ENCODE assay signal across 13 cellular contexts in genomic region chr17:19002191-19002590, GRCh38. TPM values are rescaled to one million over a fixed set of nuclear protein-coding genes. Genes with fewer than 3 reads are reported as not detected.
A peak's percentile ranks its signal among the peaks of the same experiment; 100 is the strongest.
DNase-seq lines count a peak whose midpoint lies in the region; ATAC-seq, FAIRE-seq and TF ChIP-seq lines count a peak whose summit lies in the region.
"Had no signal": no experiment of that assay in that cellular context is flagged by ENCODE, and none has a peak within 500 bp of the region (broad histone marks: within the 10 kb centered on the region; RNA-seq: fewer than 3 reads in every experiment).

No MANE protein-coding gene starts in this region.

- no peak overlapping the region for H2AK5ac ChIP-seq in mesendoderm (ENCODE audit: low read length)

- intact Hi-C loops in ascending aorta (cut with DNase I): loop anchor here (5.0 kb wide), 1 partner anchor 145 kb away; the partner anchor contains the start of gene PRPSAP2

- H3K79me2 ChIP-seq in GM23248 (ENCODE audit: insufficient read depth) (peaks cover 68% of the 10 kb centered on the region), mesendoderm (ENCODE audit: control insufficient read depth, insufficient read depth, low read length) (peaks cover 45% of the 10 kb centered on the region)

- DNase-seq in AG10803 (ENCODE audit: low read depth) (no peak), GM23248 (peak; percentile 49), ascending aorta (ENCODE audit: low spot score in 2 of 2) (no peak), mesendoderm (no peak), middle frontal gyrus (ENCODE audit: extremely low spot score, low spot score) (no peak), D721Med (ENCODE audit: insufficient read length, low spot score) (no peak), NCI-H1048 (lab: John Stamatoyannopoulos, UW) (no peak)
- DNase-seq: NCI-H345; stimulated activated CD4-positive, alpha-beta T cell treated with anti-CD3 and anti-CD28 coated beads, Interleukin-1b, Interleukin-23, amount 100 ng/mL, for 48 hours; transverse colon had no signal

- no peak overlapping the region for H2BK15ac ChIP-seq in mesendoderm (replicated peaks; ENCODE audit: low read depth)

- no peaks in the 10 kb centered on the region for H3K36me3 ChIP-seq in GM23248 (ENCODE audit: low read depth)
- H3K36me3 ChIP-seq in ascending aorta: no peaks in the 10 kb centered on the region
- H3K36me3 ChIP-seq in mesendoderm (ENCODE audit: control insufficient read depth, insufficient read depth, low read length): peaks cover 1% of the 10 kb centered on the region
- H3K36me3 ChIP-seq: transverse colon had no signal

- FAIRE-seq in D721Med (lab: Jason Lieb, UNC): no peak

- H3K9me2 ChIP-seq in GM23248 (ENCODE audit: insufficient read depth): no peaks in the 10 kb centered on the region

- 47 to 51% methylated on average over 5 of the region's 5 CpGs for WGBS in GM23248 (ENCODE audit: low coverage in 1 of 2, low lambda C conversion rate in 2 of 2, missing lambda C conversion rate in 2 of 2), 2 experiments
- no CpG with 5 or more reads among the region's 5 CpGs for WGBS in mesendoderm (ENCODE audit: extremely low coverage, insufficient coverage, low lambda C conversion rate)

- no peaks in the 10 kb centered on the region for H3K9me3 ChIP-seq in GM23248 (ENCODE audit: low read depth)
- no peaks in the 10 kb centered on the region for H3K9me3 ChIP-seq in ascending aorta
- H3K9me3 ChIP-seq: transverse colon had no signal

- no peak for TF ChIP-seq CTCF in AG10803 (conservative IDR thresholded peaks at IDR 0.05; ENCODE audit: low read length)
- TF ChIP-seq CTCF in ascending aorta (IDR thresholded peaks at IDR 0.05): no peak
- no peak for TF ChIP-seq CTCF in D721Med (IDR thresholded peaks at IDR 0.05; ENCODE audit: insufficient read depth, missing control alignments)

- no peak overlapping the region for H3K27ac ChIP-seq in GM23248
- H3K27ac ChIP-seq in ascending aorta: peak overlapping the region; percentile 60 to 85
- H3K27ac ChIP-seq in mesendoderm (ENCODE audit: low read depth, low read length): no peak overlapping the region
- H3K27ac ChIP-seq: SK-N-MC had no signal

- H3K9ac ChIP-seq in GM23248 (peak overlapping the region; percentile 92), mesendoderm (ENCODE audit: low read length) (no peak overlapping the region)

- H3K4ac ChIP-seq in mesendoderm (ENCODE audit: low read depth, low read length): no peak overlapping the region

- H4K20me1 ChIP-seq in GM23248 (ENCODE audit: insufficient read depth): no peaks in the 10 kb centered on the region

- H3K56ac ChIP-seq in mesendoderm (ENCODE audit: low read length): no peak overlapping the region

- no peak overlapping the region for H4K5ac ChIP-seq in mesendoderm (ENCODE audit: low read length)

- no peak overlapping the region for H2AFZ ChIP-seq in GM23248

- peaks cover 23% of the 10 kb centered on the region for H3K79me1 ChIP-seq in mesendoderm (ENCODE audit: low read length)

- no peaks in the 10 kb centered on the region for H3K27me3 ChIP-seq in GM23248 (replicated peaks; ENCODE audit: insufficient read depth)
- no peaks in the 10 kb centered on the region for H3K27me3 ChIP-seq in ascending aorta
- H3K27me3 ChIP-seq in mesendoderm (ENCODE audit: insufficient read depth, low read length, poor library complexity): no peaks in the 10 kb centered on the region
- H3K27me3 ChIP-seq: transverse colon had no signal

- H3K4me1 ChIP-seq in GM23248 (ENCODE audit: insufficient read depth) (peaks cover 24% of the 10 kb centered on the region), ascending aorta (peaks cover 5 to 7% of the 10 kb centered on the region in 2 donors), mesendoderm (ENCODE audit: control insufficient read depth, low read depth, low read length) (peaks cover 9% of the 10 kb centered on the region)

- H4K8ac ChIP-seq in mesendoderm (ENCODE audit: low read depth, low read length): no peak overlapping the region

- H3K4me3 ChIP-seq in AG10803 (ENCODE audit: low read length): peak overlapping the region; percentile 75
- H3K4me3 ChIP-seq in GM23248: peak overlapping the region; percentile 79
- H3K4me3 ChIP-seq in ascending aorta: no peak overlapping the region
- no peak overlapping the region for H3K4me3 ChIP-seq in mesendoderm (ENCODE audit: low read length)

- H3K4me2 ChIP-seq in GM23248 (ENCODE audit: unreplicated experiment): peak overlapping the region; percentile 92
- peak overlapping the region; percentile 10 for H3K4me2 ChIP-seq in mesendoderm (ENCODE audit: low read length)

- no peak overlapping the region for H2BK120ac ChIP-seq in mesendoderm (ENCODE audit: low read depth, low read length)

- ATAC-seq in GM18868 (IDR thresholded peaks at IDR 0.05; ENCODE audit: unreplicated experiment): no peak

- no peak overlapping the region for H2BK5ac ChIP-seq in mesendoderm (ENCODE audit: low read length)

- in situ Hi-C loops in GM23248 (cut with MboI): no loop called here

- no peak overlapping the region for H3K18ac ChIP-seq in mesendoderm (ENCODE audit: low read length)

- H3K23ac ChIP-seq in mesendoderm (ENCODE audit: low read length): no peak overlapping the region

- peaks cover 22% of the 10 kb centered on the region for H3F3A ChIP-seq in GM23248 (ENCODE audit: insufficient read depth)

RNA-seq across cellular contexts. Expression of gene FAM83G, which starts 2.4 kb away (rescaled TPM):
- 26.2 and 27.7 TPM in 2 replicates for total RNA-seq in GM23248 (2014; rRNA removed; shearing (Covaris generic))
- polyA plus RNA-seq in GM23248 (2016; fragmentation: Nextera tagmentation; extraction: Ambion mirVana): 8.9 and 9.3 TPM in 2 replicates
- total RNA-seq in ascending aorta: 11.2 TPM
- polyA plus RNA-seq in mesendoderm (2013, experiment 1 of 2): 14.3 TPM
- 14.2 TPM for polyA plus RNA-seq in mesendoderm (2013, experiment 2 of 2)

RNA-seq across cellular contexts. Expression of gene GRAP, which starts 44.6 kb away (rescaled TPM):
- total RNA-seq in GM23248 (2014; rRNA removed; shearing (Covaris generic)): not detected in 2 replicates
- polyA plus RNA-seq in GM23248 (2016; fragmentation: Nextera tagmentation; extraction: Ambion mirVana): not detected in 2 replicates
- total RNA-seq in ascending aorta: 1.8 TPM
- 0.46 TPM for polyA plus RNA-seq in mesendoderm (2013, experiment 1 of 2)
- 0.43 TPM for polyA plus RNA-seq in mesendoderm (2013, experiment 2 of 2)

RNA-seq across cellular contexts. Expression of gene SLC5A10, which starts 50.2 kb away (rescaled TPM):
- not detected in 2 replicates for total RNA-seq in GM23248 (2014; rRNA removed; shearing (Covaris generic))
- 0.10 TPM in 1 of 2 replicates, not detected in the other for polyA plus RNA-seq in GM23248 (2016; fragmentation: Nextera tagmentation; extraction: Ambion mirVana)
- total RNA-seq in ascending aorta: not detected
- 0.04 TPM for polyA plus RNA-seq in mesendoderm (2013, experiment 1 of 2)
- polyA plus RNA-seq in mesendoderm (2013, experiment 2 of 2): 0.04 TPM
- total RNA-seq: chondrocyte, transverse colon had no signal

Comparison
In these comparisons a context has a peak if more than half of its experiments do, and no peak if none do; other contexts are left out.
1. H3K4me3 ChIP-seq: peak in AG10803 (single experiment) and GM23248 (single experiment); none in ascending aorta (0 of 2) and mesendoderm (single experiment).
2. H3K27ac ChIP-seq: peak in ascending aorta (2 of 2); none in GM23248 (single experiment) and mesendoderm (single experiment).